ENCODE assay signal across 1 cellular context in the genomic region with DNA sequence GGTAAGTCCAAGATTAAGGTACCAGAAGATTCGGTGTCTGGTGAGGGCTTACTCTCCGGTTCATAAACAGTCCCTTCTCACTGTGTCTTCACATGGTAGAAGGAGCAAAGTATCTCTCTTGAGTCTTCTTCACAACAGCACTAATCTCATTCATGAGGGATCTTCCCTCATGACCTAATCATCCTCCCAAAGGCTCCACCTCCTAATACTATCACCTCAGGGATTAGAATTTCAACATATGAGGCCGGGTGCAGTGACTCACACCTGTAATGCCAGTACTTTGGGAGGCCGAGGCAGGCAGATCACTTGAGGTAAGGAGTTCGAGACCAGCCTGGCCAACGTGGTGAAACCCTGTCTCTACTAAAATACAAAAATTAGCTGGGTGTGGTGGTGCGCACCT.
A peak's percentile ranks its signal among the peaks of the same experiment; 100 is the strongest.
TF ChIP-seq lines count a peak whose summit lies in the region.

No MANE protein-coding gene starts in this region.

TF ChIP-seq in liver, 16 proteins besides CTCF, POLR2A, EP300 and RAD21:
- peak in 1 of 2 donors; percentile 65 for TF ChIP-seq JUND (IDR thresholded peaks at IDR 0.05)
- TF ChIP-seq HNF4A (conservative IDR thresholded peaks at IDR 0.05): peak in 1 of 2 donors; percentile 16
- TF ChIP-seq RXRA (IDR thresholded peaks at IDR 0.05): peak; percentile 8 to 39
